Comparison of ENCODE assay signal across 8 cellular contexts in the genomic region with DNA sequence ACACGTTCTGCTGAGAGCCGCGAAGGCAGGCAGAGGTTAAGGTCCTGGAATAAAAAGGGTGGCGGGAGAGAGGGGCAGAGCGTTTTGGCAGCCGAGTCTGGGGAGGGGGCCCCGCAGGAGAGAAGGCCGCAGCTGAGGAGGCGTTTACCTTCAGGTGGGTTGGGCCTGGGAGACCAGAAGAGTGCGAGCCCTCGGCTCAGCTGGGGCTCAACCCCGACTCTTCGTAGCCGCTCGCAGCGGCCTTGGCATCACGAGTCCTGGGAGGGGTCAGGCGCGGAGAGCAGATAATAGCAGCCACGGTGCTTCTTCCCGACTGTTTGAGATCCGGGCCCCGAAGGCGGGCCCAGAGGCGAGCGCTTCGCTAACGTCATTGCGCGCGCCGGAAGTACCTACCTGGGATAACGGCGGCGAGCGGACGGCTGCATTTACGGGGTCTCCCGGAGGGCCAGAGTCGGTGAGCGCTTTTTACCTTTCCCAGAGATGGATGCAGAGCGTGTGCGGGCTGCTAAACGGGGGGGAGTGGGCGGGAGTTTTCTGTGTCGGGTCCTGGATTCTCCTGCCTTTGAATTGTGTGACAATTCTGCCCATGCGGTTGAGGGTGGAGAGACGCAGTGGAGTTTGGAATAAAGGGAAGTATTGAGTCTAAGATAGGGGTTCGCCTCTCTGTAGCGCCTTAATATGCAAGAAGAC.
DNase-seq lines count a peak whose midpoint lies in the region; ATAC-seq, FAIRE-seq and TF ChIP-seq lines count a peak whose summit lies in the region.

A gene with protein sequence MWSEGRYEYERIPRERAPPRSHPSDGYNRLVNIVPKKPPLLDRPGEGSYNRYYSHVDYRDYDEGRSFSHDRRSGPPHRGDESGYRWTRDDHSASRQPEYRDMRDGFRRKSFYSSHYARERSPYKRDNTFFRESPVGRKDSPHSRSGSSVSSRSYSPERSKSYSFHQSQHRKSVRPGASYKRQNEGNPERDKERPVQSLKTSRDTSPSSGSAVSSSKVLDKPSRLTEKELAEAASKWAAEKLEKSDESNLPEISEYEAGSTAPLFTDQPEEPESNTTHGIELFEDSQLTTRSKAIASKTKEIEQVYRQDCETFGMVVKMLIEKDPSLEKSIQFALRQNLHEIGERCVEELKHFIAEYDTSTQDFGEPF (plus strand): TSS at position 392 of the 690 bp plus-strand sequence. CDS start 9,736 bp downstream, outside the sequence.
A gene with protein sequence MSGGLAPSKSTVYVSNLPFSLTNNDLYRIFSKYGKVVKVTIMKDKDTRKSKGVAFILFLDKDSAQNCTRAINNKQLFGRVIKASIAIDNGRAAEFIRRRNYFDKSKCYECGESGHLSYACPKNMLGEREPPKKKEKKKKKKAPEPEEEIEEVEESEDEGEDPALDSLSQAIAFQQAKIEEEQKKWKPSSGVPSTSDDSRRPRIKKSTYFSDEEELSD (minus strand): TSS at position 319 of the 690 bp plus-strand sequence. CDS start 1,992 bp downstream, outside the sequence.

- H3K4me1 ChIP-seq in HUES48 (ENCODE audit: control insufficient read depth, insufficient read depth, low read length) (peaks cover 15% of the 10 kb centered on the region), mucosa of rectum (ENCODE audit: control insufficient read depth in 2 of 2, insufficient read depth in 2 of 2, low read length in 2 of 2) (peaks cover 12 to 17% of the 10 kb centered on the region in 2 donors)

- peak within 1 kb of the TSS; percentile 74 for H3K9ac ChIP-seq in HUES48 (ENCODE audit: low read depth, low read length)
- peak within 1 kb of the TSS; percentile 78 to 89 for H3K9ac ChIP-seq in mucosa of rectum (ENCODE audit: low read depth in 1 of 2, low read length in 2 of 2)

- FAIRE-seq in D721Med (lab: Jason Lieb, UNC): no peak

- peak; percentile 94 for TF ChIP-seq POLR2A in erythroblast (IDR thresholded peaks at IDR 0.05; ENCODE audit: low read length)

- peak; percentile 73 for DNase-seq in D721Med (ENCODE audit: insufficient read length, low spot score)
- peak; percentile 92 for DNase-seq in OCI-M1 (lab: John Stamatoyannopoulos, UW)
- peak; percentile 61 for DNase-seq in activated T-cell treated with anti-CD3 and anti-CD28 coated beads for 4 hours
- peak; percentile 93 to 94 for DNase-seq in erythroblast (lab: John Stamatoyannopoulos, UW)
- DNase-seq in stimulated activated CD8-positive, alpha-beta memory T cell treated with anti-CD3 and anti-CD28 coated beads, Interleukin-4, amount 100 ng/mL, for 48 hours: peak; percentile 88

- no peaks in the 10 kb centered on the region for H3K27me3 ChIP-seq in HUES48 (ENCODE audit: control insufficient read depth, insufficient read depth, low read length)
- no peaks in the 10 kb centered on the region for H3K27me3 ChIP-seq in mucosa of rectum (ENCODE audit: control insufficient read depth in 2 of 2, insufficient read depth in 2 of 2, low read length in 2 of 2)

- H3K36me3 ChIP-seq in HUES48 (ENCODE audit: control insufficient read depth, insufficient read depth, low read length) (peaks cover 21% of the 10 kb centered on the region), mucosa of rectum (ENCODE audit: control insufficient read depth in 2 of 2, insufficient read depth in 2 of 2, low read length in 2 of 2) (peaks cover 0 to 3% of the 10 kb centered on the region in 2 donors)

- H3K27ac ChIP-seq in HUES48 (ENCODE audit: low read depth, low read length) (peak within 1 kb of the TSS; percentile 96), mucosa of rectum (ENCODE audit: low read depth in 2 of 2, low read length in 2 of 2) (peak within 1 kb of the TSS; percentile 68 to 78)

- peak; percentile 96 for ATAC-seq in GM21423 (IDR thresholded peaks at IDR 0.05; ENCODE audit: unreplicated experiment)

- TF ChIP-seq CTCF in D721Med (IDR thresholded peaks at IDR 0.05; ENCODE audit: insufficient read depth, missing control alignments): no peak

- H3K9me3 ChIP-seq in HUES48 (ENCODE audit: control insufficient read depth, insufficient read depth, low read length) (no peaks in the 10 kb centered on the region), mucosa of rectum (ENCODE audit: control insufficient read depth in 2 of 2, low read length in 2 of 2) (no peaks in the 10 kb centered on the region)

- peak within 1 kb of the TSS; percentile 90 for H3K4me3 ChIP-seq in HUES48 (ENCODE audit: low read depth, low read length)
- H3K4me3 ChIP-seq in mucosa of rectum (ENCODE audit: low read length in 2 of 2): peak within 1 kb of the TSS; percentile 89 to 100

Comparison
In these comparisons a context has a peak if more than half of its experiments do, and no peak if none do; other contexts are left out.
1. Peak in every context shown above with its lines: DNase-seq, ATAC-seq, H3K4me3 ChIP-seq and H3K27ac ChIP-seq.